23 cellular contexts compared by ENCODE assay signal in genomic region chr6:149933036-149933435, GRCh38. TPM values are rescaled to one million over a fixed set of nuclear protein-coding genes. Genes with fewer than 3 reads are reported as not detected.
DNase-seq lines count a peak whose midpoint lies in the region; TF ChIP-seq lines count a peak whose summit lies in the region.
"Had no signal": no experiment of that assay in that cellular context is flagged by ENCODE, and none has a peak within 500 bp of the region (broad histone marks: within the 10 kb centered on the region; RNA-seq: fewer than 3 reads in every experiment).

No MANE protein-coding gene starts in this region.

- H4K20me1 ChIP-seq in Karpas-422 (ENCODE audit: insufficient read depth, low read depth, low read length) = no peaks in the 10 kb centered on the region

- H2AFZ ChIP-seq in Karpas-422 (ENCODE audit: low read length) (no peak overlapping the region), neuronal stem cell (ENCODE audit: low read length) (no peak overlapping the region)

- no peak overlapping the region for H2BK15ac ChIP-seq in neuronal stem cell (ENCODE audit: low read length)

- peaks cover 25% of the 10 kb centered on the region for H3K27me3 Mint-ChIP-seq in glutamatergic neuron (ENCODE audit: unreplicated experiment)
- H3K27me3 Mint-ChIP-seq in activated naive CD8-positive, alpha-beta T cell treated with anti-CD3 and anti-CD28 coated beads for 36 hours = peaks cover 95% of the 10 kb centered on the region

- H4K8ac ChIP-seq in neuronal stem cell (ENCODE audit: low read depth, low read length) = no peak overlapping the region

- no peaks in the 10 kb centered on the region for H3K4me1 Mint-ChIP-seq in glutamatergic neuron (ENCODE audit: low read depth, unreplicated experiment)
- H3K4me1 Mint-ChIP-seq in activated naive CD8-positive, alpha-beta T cell treated with anti-CD3 and anti-CD28 coated beads for 36 hours = peaks cover 8% of the 10 kb centered on the region

- no peak overlapping the region for H2BK12ac ChIP-seq in neuronal stem cell (ENCODE audit: low read length)

- H3K79me2 ChIP-seq in Karpas-422 (ENCODE audit: low read length) = no peaks in the 10 kb centered on the region

- WGBS in neuronal stem cell (ENCODE audit: extremely low coverage in 2 of 2, insufficient read length in 2 of 2, insufficient replicate concordance in 1 of 2), 2 donors = no CpG with 5 or more reads among the region's 5 CpGs

- H3K9me2 ChIP-seq in Karpas-422 (replicated peaks; ENCODE audit: insufficient read depth, low read length) = no peaks in the 10 kb centered on the region

- no peak overlapping the region for H3K27ac ChIP-seq in Karpas-422 (ENCODE audit: low read length)
- no peak overlapping the region for H3K27ac ChIP-seq in neuronal stem cell (replicated peaks; ENCODE audit: low read length)
- H3K27ac ChIP-seq: BLaER1, SK-N-MC had no signal

- H3K36me3 ChIP-seq in Karpas-422 (ENCODE audit: insufficient read depth, low read length) (no peaks in the 10 kb centered on the region), neuronal stem cell (replicated peaks in 1 of 2; ENCODE audit: control insufficient read depth in 2 of 2, insufficient read depth in 2 of 2, low read length in 2 of 2) (no peaks in the 10 kb centered on the region)
- H3K36me3 ChIP-seq: BLaER1, HAP-1 had no signal

- peaks cover 9% of the 10 kb centered on the region for H3K4me1 ChIP-seq in Karpas-422 (ENCODE audit: low read length)
- no peaks in the 10 kb centered on the region for H3K4me1 ChIP-seq in neuronal stem cell (ENCODE audit: control insufficient read depth in 2 of 2, insufficient read depth in 1 of 2, low read depth in 1 of 2, low read length in 2 of 2)
- H3K4me1 ChIP-seq: BLaER1, HAP-1 had no signal

- H3K79me1 ChIP-seq in neuronal stem cell (ENCODE audit: low read depth, low read length) = no peaks in the 10 kb centered on the region

- no peak overlapping the region for H3K4me2 ChIP-seq in Karpas-422 (ENCODE audit: low read depth, low read length, poor library complexity, severe bottlenecking)
- no peak overlapping the region for H3K4me2 ChIP-seq in neuronal stem cell (ENCODE audit: insufficient read depth, low read length, poor library complexity, severe bottlenecking)
- H3K4me2 ChIP-seq: BLaER1 had no signal

- peaks cover 6% of the 10 kb centered on the region for H3K9me3 Mint-ChIP-seq in glutamatergic neuron (ENCODE audit: unreplicated experiment)
- no peaks in the 10 kb centered on the region for H3K9me3 Mint-ChIP-seq in activated naive CD8-positive, alpha-beta T cell treated with anti-CD3 and anti-CD28 coated beads for 36 hours
- H3K9me3 Mint-ChIP-seq: HFFc6 had no signal

- peak; percentile 6 for DNase-seq in activated T-cell treated with anti-CD3 and anti-CD28 coated beads, Interleukin-2, amount 50 U/mL, for 1 hour
- no peak for DNase-seq in activated T-cell treated with anti-CD3 and anti-CD28 coated beads, Interleukin-2, amount 50 U/mL, for 48 hours
- DNase-seq in Karpas-422 (peak; percentile 35), glutamatergic neuron (no peak), ureter (ENCODE audit: low spot score) (peak; percentile 25), neuronal stem cell (ENCODE audit: low spot score) (no peak), amygdala (lab: John Stamatoyannopoulos, UW) (no peak)
- no peak for DNase-seq in activated naive CD8-positive, alpha-beta T cell treated with anti-CD3 and anti-CD28 coated beads for 36 hours
- DNase-seq: CD4-positive, CD25-positive, alpha-beta regulatory T cell; GOT3; HFFc6; KG1; MM.1S; NCI-H1694; NCI-H2029 treated with DMSO at 0.1 percent for 48 hours; NCI-H2227 treated with DMSO at 0.1 percent for 48 hours; NCI-H526 treated with DMSO at 0.1 percent for 48 hours; SIG-M5 had no signal

- peak overlapping the region; percentile 41 for H3K4me3 Mint-ChIP-seq in glutamatergic neuron (ENCODE audit: unreplicated experiment)
- no peak overlapping the region for H3K4me3 Mint-ChIP-seq in activated naive CD8-positive, alpha-beta T cell treated with anti-CD3 and anti-CD28 coated beads for 36 hours
- H3K4me3 Mint-ChIP-seq: CD4-positive, CD25-positive, alpha-beta regulatory T cell; HFFc6 had no signal

- no peak overlapping the region for H2BK5ac ChIP-seq in neuronal stem cell (ENCODE audit: low read length)

- H3K4ac ChIP-seq in neuronal stem cell (ENCODE audit: low read length) = no peak overlapping the region

- H2AK5ac ChIP-seq in neuronal stem cell (ENCODE audit: low read depth, low read length) = no peak overlapping the region

- H3K27me3 ChIP-seq in Karpas-422 (ENCODE audit: low read length) = no peaks in the 10 kb centered on the region
- peaks cover 7 to 68% (median 40%) of the 10 kb centered on the region in 3 experiments for H3K27me3 ChIP-seq in neuronal stem cell (ENCODE audit: control insufficient read depth in 3 of 3, insufficient read depth in 3 of 3, low read depth in 1 of 3, low read length in 3 of 3)

- no peaks in the 10 kb centered on the region for H3K36me3 Mint-ChIP-seq in glutamatergic neuron (ENCODE audit: unreplicated experiment)
- H3K36me3 Mint-ChIP-seq in activated naive CD8-positive, alpha-beta T cell treated with anti-CD3 and anti-CD28 coated beads for 36 hours = no peaks in the 10 kb centered on the region
- H3K36me3 Mint-ChIP-seq: CD4-positive, CD25-positive, alpha-beta regulatory T cell had no signal

- no peak for TF ChIP-seq CTCF in glutamatergic neuron (IDR thresholded peaks at IDR 0.05; ENCODE audit: partially characterized antibody, unreplicated experiment)

- H3K27ac Mint-ChIP-seq in glutamatergic neuron (ENCODE audit: unreplicated experiment) = no peak overlapping the region
- no peak overlapping the region for H3K27ac Mint-ChIP-seq in activated naive CD8-positive, alpha-beta T cell treated with anti-CD3 and anti-CD28 coated beads for 36 hours
- H3K27ac Mint-ChIP-seq: CD4-positive, CD25-positive, alpha-beta regulatory T cell; HFFc6 had no signal

- H3K9me3 ChIP-seq in Karpas-422 (ENCODE audit: low read length) = no peaks in the 10 kb centered on the region
- H3K9me3 ChIP-seq in neuronal stem cell (replicated peaks in 1 of 2; ENCODE audit: control insufficient read depth in 2 of 2, insufficient read depth in 1 of 2, low read depth in 1 of 2, low read length in 2 of 2) = peaks cover 0 to 2% of the 10 kb centered on the region in 2 donors
- H3K9me3 ChIP-seq: BLaER1, HAP-1 had no signal

- no peak overlapping the region for H3K18ac ChIP-seq in neuronal stem cell (ENCODE audit: low read length)

- H3K4me3 ChIP-seq in Karpas-422 (ENCODE audit: low read length) (no peak overlapping the region), neuronal stem cell (ENCODE audit: low read length in 2 of 2) (no peak overlapping the region)
- H3K4me3 ChIP-seq: BLaER1, HAP-1, SK-N-MC had no signal

- no peak overlapping the region for H3K23ac ChIP-seq in neuronal stem cell (ENCODE audit: low read depth, low read length, poor library complexity)

- H3K14ac ChIP-seq in neuronal stem cell (ENCODE audit: low read length) = no peak overlapping the region

- H4K91ac ChIP-seq in neuronal stem cell (ENCODE audit: low read depth, low read length, poor library complexity) = no peak overlapping the region

- H2BK120ac ChIP-seq in neuronal stem cell (ENCODE audit: low read depth, low read length) = no peak overlapping the region

- no peak overlapping the region for H3K9ac ChIP-seq in Karpas-422 (ENCODE audit: low read length)
- H3K9ac ChIP-seq in neuronal stem cell (ENCODE audit: low read depth, low read length, poor library complexity) = no peak overlapping the region
- H3K9ac ChIP-seq: BLaER1 had no signal

RNA-seq across cellular contexts. Expression of gene ULBP2, which starts 8.8 kb away (rescaled TPM):
- 0.56 and 0.76 TPM in 2 replicates for total RNA-seq in Karpas-422 (2014; rRNA removed; shearing (Covaris generic); ENCODE audit: low replicate concordance)
- 5.4 TPM for total RNA-seq in glutamatergic neuron (ENCODE audit: unreplicated experiment)
- 3.0 TPM for total RNA-seq in ureter
- not detected for polyA plus RNA-seq in neuronal stem cell (2013, experiment 1 of 2)
- polyA plus RNA-seq in neuronal stem cell (2013, experiment 2 of 2) = 0.03 TPM
- total RNA-seq in activated naive CD8-positive, alpha-beta T cell treated with anti-CD3 and anti-CD28 coated beads for 36 hours = under 1 TPM; 0.43 to 0.62 TPM

RNA-seq across cellular contexts. Expression of gene RAET1G, which starts 10.1 kb away (rescaled TPM):
- total RNA-seq in Karpas-422 (2014; rRNA removed; shearing (Covaris generic); ENCODE audit: low replicate concordance) = not detected in 2 replicates
- total RNA-seq in glutamatergic neuron (ENCODE audit: unreplicated experiment) (not detected), ureter (5.2 TPM)
- 0.04 TPM for polyA plus RNA-seq in neuronal stem cell (2013, experiment 1 of 2)
- polyA plus RNA-seq in neuronal stem cell (2013, experiment 2 of 2) = not detected
- total RNA-seq in activated naive CD8-positive, alpha-beta T cell treated with anti-CD3 and anti-CD28 coated beads for 36 hours = not detected
- total RNA-seq: G401 had no signal
- polyA plus RNA-seq: CD4-positive, CD25-positive, alpha-beta regulatory T cell had no signal

RNA-seq across cellular contexts. Expression of gene ULBP1, which starts 30.7 kb away (rescaled TPM):
- 1.0 and 5.1 TPM in 2 replicates for total RNA-seq in Karpas-422 (2014; rRNA removed; shearing (Covaris generic); ENCODE audit: low replicate concordance)
- total RNA-seq in glutamatergic neuron (ENCODE audit: unreplicated experiment) (9.3 TPM), ureter (2.5 TPM)
- 2.0 TPM for polyA plus RNA-seq in neuronal stem cell (2013, experiment 1 of 2)
- 2.1 TPM for polyA plus RNA-seq in neuronal stem cell (2013, experiment 2 of 2)
- 1 to 10 TPM; 2.8 to 2.9 TPM for total RNA-seq in activated naive CD8-positive, alpha-beta T cell treated with anti-CD3 and anti-CD28 coated beads for 36 hours
- total RNA-seq: G401 had no signal
- polyA plus RNA-seq: CD4-positive, CD25-positive, alpha-beta regulatory T cell had no signal

RNA-seq across cellular contexts. Expression of gene RAET1E, which starts 35.1 kb away (rescaled TPM):
- not detected in 2 replicates for total RNA-seq in Karpas-422 (2014; rRNA removed; shearing (Covaris generic); ENCODE audit: low replicate concordance)
- not detected for total RNA-seq in glutamatergic neuron (ENCODE audit: unreplicated experiment)
- total RNA-seq in ureter = 5.5 TPM
- not detected for polyA plus RNA-seq in neuronal stem cell (2013, experiment 1 of 2)
- polyA plus RNA-seq in neuronal stem cell (2013, experiment 2 of 2) = not detected
- total RNA-seq in activated naive CD8-positive, alpha-beta T cell treated with anti-CD3 and anti-CD28 coated beads for 36 hours = not detected
- total RNA-seq: CD4-positive, CD25-positive, alpha-beta regulatory T cell; G401 had no signal
- polyA plus RNA-seq: AG04450; CD4-positive, CD25-positive, alpha-beta regulatory T cell had no signal

Comparison
In these comparisons a context has a peak if more than half of its experiments do, and no peak if none do; other contexts are left out.
1. DNase-seq: peak in activated T-cell treated with anti-CD3 and anti-CD28 coated beads, Interleukin-2, amount 50 U/mL, for 1 hour (single experiment), Karpas-422 (single experiment) and ureter (single experiment); none in activated T-cell treated with anti-CD3 and anti-CD28 coated beads, Interleukin-2, amount 50 U/mL, for 48 hours (0 of 2), glutamatergic neuron (single experiment), neuronal stem cell (single experiment), activated naive CD8-positive, alpha-beta T cell treated with anti-CD3 and anti-CD28 coated beads for 36 hours (single experiment) and amygdala (0 of 56).